Comparison of ENCODE assay signal across 16 cellular contexts in the genomic region with DNA sequence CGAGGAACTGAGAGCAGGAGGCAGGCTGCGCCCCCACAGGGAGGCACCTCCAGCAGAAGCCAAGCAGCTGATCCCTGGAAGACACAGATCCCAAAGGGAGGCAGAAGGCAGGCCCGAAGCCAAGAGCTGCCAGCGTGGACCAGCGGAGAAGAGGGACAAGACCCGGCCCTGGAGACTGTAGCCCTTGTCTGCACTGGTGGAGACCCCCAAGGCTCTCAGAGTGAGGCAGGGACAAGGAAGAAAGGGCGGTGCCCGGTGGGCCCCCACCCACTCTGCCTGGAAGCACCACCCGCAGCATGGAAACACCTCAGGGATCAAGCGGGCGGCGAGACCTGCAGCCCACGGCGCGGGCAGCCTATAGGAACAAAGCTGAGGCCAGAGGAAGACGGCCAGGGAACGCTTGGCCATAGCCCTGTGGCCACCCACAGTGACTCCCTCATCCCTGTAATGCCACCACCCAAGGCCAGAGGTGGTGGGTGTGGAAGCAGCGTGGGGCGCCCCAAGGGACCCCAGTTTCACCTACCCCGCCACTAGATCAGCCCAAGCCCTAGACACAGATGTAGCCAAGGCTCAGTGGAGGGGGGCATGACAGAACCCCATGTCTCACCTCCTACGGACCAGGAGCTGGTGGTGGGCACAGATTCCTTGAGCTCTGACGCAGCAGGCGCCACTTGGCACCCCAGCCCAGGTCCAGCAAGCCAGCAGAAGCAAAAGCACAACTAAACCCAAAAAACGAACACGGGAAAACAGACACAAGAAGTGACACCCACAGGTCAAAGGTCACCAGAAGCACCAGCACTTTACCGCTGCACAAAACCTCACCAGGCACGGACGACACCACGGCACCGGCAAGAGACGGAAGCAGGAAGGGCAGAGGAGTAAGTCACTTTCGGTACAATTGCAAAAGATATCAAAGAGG. TPM values are rescaled to one million over a fixed set of nuclear protein-coding genes. Genes with fewer than 3 reads are reported as not detected.
DNase-seq lines count a peak whose midpoint lies in the region; ATAC-seq and TF ChIP-seq lines count a peak whose summit lies in the region.
"Had no signal": no experiment of that assay in that cellular context is flagged by ENCODE, and none has a peak within 500 bp of the region (broad histone marks: within the 10 kb centered on the region; RNA-seq: fewer than 3 reads in every experiment).

No MANE protein-coding gene starts in this region.

- no peaks in the 10 kb centered on the region for H3K9me3 Mint-ChIP-seq in T-helper 1 cell treated with Interleukin-12 subunit alpha and Interleukin-12 subunit beta and Interleukin-4 antibody, amounts not matched to agents 30 μg/mL and 1 μg/mL, for 36 hours

- H3K9me3 ChIP-seq in SK-N-MC (ENCODE audit: low read depth, low read length): no peaks in the 10 kb centered on the region
- H3K9me3 ChIP-seq in esophagus squamous epithelium: no peaks in the 10 kb centered on the region
- H3K9me3 ChIP-seq in stomach: no peaks in the 10 kb centered on the region

- no peak for TF ChIP-seq EP300 in stomach (IDR thresholded peaks at IDR 0.05)

- H3K27me3 Mint-ChIP-seq in T-helper 1 cell treated with Interleukin-12 subunit alpha and Interleukin-12 subunit beta and Interleukin-4 antibody, amounts not matched to agents 30 μg/mL and 1 μg/mL, for 36 hours (ENCODE audit: low read depth): no peaks in the 10 kb centered on the region

- no peak for TF ChIP-seq POLR2A in esophagus squamous epithelium (IDR thresholded peaks at IDR 0.05)
- no peak for TF ChIP-seq POLR2A in stomach (IDR thresholded peaks at IDR 0.05)

- TF ChIP-seq CTCF in esophagus squamous epithelium (IDR thresholded peaks at IDR 0.05) (no peak), stomach (IDR thresholded peaks at IDR 0.05) (no peak)

- peaks cover 74 to 96% (median 75%) of the 10 kb centered on the region in 3 donors for H3K4me1 ChIP-seq in esophagus squamous epithelium
- H3K4me1 ChIP-seq in stomach: peaks cover 65 to 97% (median 91%) of the 10 kb centered on the region in 4 donors

- H3K9ac ChIP-seq in SK-N-MC (ENCODE audit: insufficient read length): no peak overlapping the region

- H3K27ac Mint-ChIP-seq in T-helper 1 cell treated with Interleukin-12 subunit alpha and Interleukin-12 subunit beta and Interleukin-4 antibody, amounts not matched to agents 30 μg/mL and 1 μg/mL, for 36 hours: peak overlapping the region; percentile 16

- H3K27ac ChIP-seq in SK-N-MC (0 out of 2 replicates have a peak overlapping the region, but pooled peaks have one; percentile 46), esophagus squamous epithelium (peak overlapping the region in 3 of 4 donors; percentile 84 to 99 (median 98)), stomach (peak overlapping the region; percentile 34 to 98 (median 84))

- no peak overlapping the region for H3K4me3 Mint-ChIP-seq in T-helper 1 cell treated with Interleukin-12 subunit alpha and Interleukin-12 subunit beta and Interleukin-4 antibody, amounts not matched to agents 30 μg/mL and 1 μg/mL, for 36 hours

- H3K27me3 ChIP-seq in esophagus squamous epithelium (no peaks in the 10 kb centered on the region), stomach (no peaks in the 10 kb centered on the region)

- H3K4me3 ChIP-seq in SK-N-MC (no peak overlapping the region), esophagus squamous epithelium (no peak overlapping the region), stomach (no peak overlapping the region)

- no peak for ATAC-seq in GM19035 (IDR thresholded peaks at IDR 0.05; ENCODE audit: unreplicated experiment)
- ATAC-seq: SK-N-SH treated with all-trans-retinoic acid at 6 μM for 48 hours had no signal

- WGBS in esophagus squamous epithelium, 2 donors: 77 to 79% methylated on average over 15 of the region's 32 CpGs
- WGBS in stomach, 5 donors: 81 to 90% (median 86%) methylated on average over 30 to 32 of the region's 32 CpGs

- intact Hi-C loops in esophagus squamous epithelium (cut with DNase I): no loop called here
- intact Hi-C loops in stomach (cut with DNase I; ENCODE audit: low total_unique reads): no loop called here

- no peak for DNase-seq in T-helper 1 cell
- DNase-seq in SK-N-MC (ENCODE audit: low read depth, low spot score): no peak
- no peak for DNase-seq in esophagus squamous epithelium (lab: John Stamatoyannopoulos, UW)
- DNase-seq in stomach: no peak
- DNase-seq in glomerular visceral epithelial cell (ENCODE audit: extremely low spot score): no peak
- DNase-seq in retina: no peak
- DNase-seq: 8988T; activated T-cell treated with anti-CD3 and anti-CD28 coated beads for 4 hours; erythroblast; hippocampal formation; NCI-H2227 treated with DMSO at 0.1 percent for 48 hours; NK-92 treated with Interleukin-12 subunit alpha and Interleukin-12 subunit beta, amount 100 ng/mL, for 24 hours; stimulated activated CD4-positive, alpha-beta T cell treated with anti-CD3 and anti-CD28 coated beads, Interleukin-4, amount 100 ng/mL, for 1 hour had no signal

- H3K4me1 Mint-ChIP-seq in T-helper 1 cell treated with Interleukin-12 subunit alpha and Interleukin-12 subunit beta and Interleukin-4 antibody, amounts not matched to agents 30 μg/mL and 1 μg/mL, for 36 hours (ENCODE audit: low read depth): peaks cover 24% of the 10 kb centered on the region

- H3K36me3 ChIP-seq in SK-N-MC (ENCODE audit: insufficient read depth, low read length): peaks cover 11% of the 10 kb centered on the region; the same call in 1 of the 2 replicates
- peaks cover 11 to 43% (median 19%) of the 10 kb centered on the region in 3 donors for H3K36me3 ChIP-seq in esophagus squamous epithelium
- peaks cover 23 to 42% (median 32%) of the 10 kb centered on the region in 4 donors for H3K36me3 ChIP-seq in stomach

- H3K36me3 Mint-ChIP-seq in T-helper 1 cell treated with Interleukin-12 subunit alpha and Interleukin-12 subunit beta and Interleukin-4 antibody, amounts not matched to agents 30 μg/mL and 1 μg/mL, for 36 hours (ENCODE audit: low read depth): peaks cover 9% of the 10 kb centered on the region

RNA-seq across cellular contexts. Expression of gene SIRT7, which starts 2.9 kb away (rescaled TPM):
- 10 to 100 TPM; 52.6 to 81.0 (median 60.7) TPM for total RNA-seq in esophagus squamous epithelium
- 100 to 1,000 TPM in 1 of 5 donors, 10 to 100 TPM in 4; 22.8 to 128 (median 56.0) TPM for total RNA-seq in stomach
- polyA plus RNA-seq in stomach: 10 to 100 TPM; 18.2 to 46.9 (median 44.1) TPM

RNA-seq across cellular contexts. Expression of gene MAFG, which starts 6.7 kb away (rescaled TPM):
- 10 to 100 TPM in 3 of 4 donors, 1 to 10 TPM in 1; 10.0 to 26.6 (median 23.5) TPM for total RNA-seq in esophagus squamous epithelium
- total RNA-seq in stomach: 10 to 100 TPM in 4 of 5 donors, 1 to 10 TPM in 1; 2.3 to 30.4 (median 20.3) TPM
- polyA plus RNA-seq in stomach: 1 to 10 TPM; 7.2 to 8.9 (median 8.1) TPM

RNA-seq across cellular contexts. Expression of gene PCYT2, which starts 9.7 kb away (rescaled TPM):
- total RNA-seq in esophagus squamous epithelium (10 to 100 TPM; 18.6 to 38.5 (median 34.6) TPM), stomach (100 to 1,000 TPM in 2 of 5 donors, 10 to 100 TPM in 3; 17.5 to 119 (median 27.2) TPM)
- polyA plus RNA-seq in stomach: 10 to 100 TPM; 39.7 to 51.7 (median 42.8) TPM

RNA-seq across cellular contexts. Expression of gene PYCR1, which starts 16.2 kb away (rescaled TPM):
- total RNA-seq in esophagus squamous epithelium (10 to 100 TPM; 14.0 to 24.3 (median 17.4) TPM), stomach (10 to 100 TPM in 3 of 5 donors, 1 to 10 TPM in 1, not detected in 1; 8.9 to 28.8 (median 15.7) TPM)
- polyA plus RNA-seq in stomach: 10 to 100 TPM; 20.0 to 73.8 (median 47.4) TPM

RNA-seq across cellular contexts. Expression of gene NPB, which starts 18.8 kb away (rescaled TPM):
- total RNA-seq in esophagus squamous epithelium (1 to 10 TPM in 3 of 4 donors, under 1 TPM in 1; 0.53 to 7.4 (median 1.5) TPM), stomach (1 to 10 TPM in 2 of 5 donors, not detected in 3; 1.4 to 2.0 TPM)
- polyA plus RNA-seq in stomach: under 1 TPM in 2 of 3 donors, not detected in 1; 0.83 to 0.93 TPM

Comparison
In these comparisons a context has a peak if more than half of its experiments do, and no peak if none do; other contexts are left out.
1. H3K27ac ChIP-seq: peak in every context shown above with its lines; median percentile 98 in esophagus squamous epithelium; 84 in stomach; 46 in SK-N-MC.